17 cellular contexts compared by ENCODE assay signal in the genomic region with DNA sequence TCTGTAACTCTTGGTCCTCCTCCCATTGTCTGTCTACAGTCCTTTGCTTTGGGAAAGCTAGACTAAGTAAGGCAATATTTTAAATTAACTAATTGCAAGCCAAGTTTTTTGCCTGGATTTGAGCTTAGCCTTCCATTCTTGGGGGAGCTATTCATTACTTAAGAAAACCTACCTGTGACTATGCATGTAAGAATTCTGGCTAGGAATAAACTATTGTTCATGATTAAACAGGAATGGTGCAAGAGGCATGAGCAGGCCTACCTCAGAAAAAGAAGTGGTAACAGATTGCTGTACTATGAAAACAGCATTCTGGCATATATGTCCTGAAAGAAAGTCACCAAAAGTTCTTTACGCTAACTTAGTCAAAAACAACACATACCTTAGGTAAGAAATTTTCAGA.
DNase-seq lines count a peak whose midpoint lies in the region; ATAC-seq and TF ChIP-seq lines count a peak whose summit lies in the region.
"Had no signal": no experiment of that assay in that cellular context is flagged by ENCODE, and none has a peak within 500 bp of the region (broad histone marks: within the 10 kb centered on the region; RNA-seq: fewer than 3 reads in every experiment).

No MANE protein-coding gene starts in this region.

- POLR2A ChIA-PET in T-cell (lab: Charles Lee): no interaction called here

- in situ Hi-C loops in GM13976 (cut with MboI; ENCODE audit: low sequenced_read_pairs, unreplicated experiment): no loop called here

- H3K4me1 Mint-ChIP-seq in T-cell: no peaks in the 10 kb centered on the region
- H3K4me1 Mint-ChIP-seq: CD4-positive, CD25-positive, alpha-beta regulatory T cell had no signal

- ATAC-seq in foreskin keratinocyte: peak; percentile 28
- no peak for ATAC-seq in T-cell (replicated peaks in 1 of 4)
- ATAC-seq: K562 had no signal

- no peak overlapping the region for H3K4me3 Mint-ChIP-seq in T-cell
- H3K4me3 Mint-ChIP-seq: CD4-positive, CD25-positive, alpha-beta regulatory T cell had no signal

- DNase-seq in amniotic epithelial cell (ENCODE audit: low read depth) (peak; percentile 45), epithelial cell of proximal tubule (ENCODE audit: low read depth) (peak; percentile 60), foreskin keratinocyte (peak in 1 of 2 donors; percentile 61), COLO668 (lab: John Stamatoyannopoulos, UW; ENCODE audit: unreplicated experiment) (no peak), activated T-cell treated with anti-CD3 and anti-CD28 coated beads for 4 hours (no peak), T-cell (no peak), GM13976 (ENCODE audit: low spot score) (no peak)
- DNase-seq: ACHN; BE2C; C1 segment of cervical spinal cord; CD4-positive, CD25-positive, alpha-beta regulatory T cell; DMS153; DMS79; GF-D8; IMR-90 had no signal

- no peaks in the 10 kb centered on the region for H3K27me3 Mint-ChIP-seq in T-cell
- H3K27me3 Mint-ChIP-seq: CD4-positive, CD25-positive, alpha-beta regulatory T cell had no signal

- H3K9me3 Mint-ChIP-seq in T-cell: no peaks in the 10 kb centered on the region

- H3K27me3 ChIP-seq in foreskin keratinocyte: no peaks in the 10 kb centered on the region
- H3K27me3 ChIP-seq: BE2C had no signal

- H3K27ac ChIP-seq in foreskin keratinocyte: no peak overlapping the region

- H3K27ac Mint-ChIP-seq in T-cell: no peak overlapping the region
- H3K27ac Mint-ChIP-seq: CD4-positive, CD25-positive, alpha-beta regulatory T cell had no signal

- no peak overlapping the region for H3K4me3 ChIP-seq in epithelial cell of proximal tubule (ENCODE audit: low read depth, low read length)
- H3K4me3 ChIP-seq: HAP-1, K562 had no signal

- peaks cover 3% of the 10 kb centered on the region for H3K4me1 ChIP-seq in foreskin keratinocyte
- H3K4me1 ChIP-seq: BE2C, HAP-1 had no signal

- CTCF ChIA-PET in T-cell (lab: Charles Lee): no interaction called here

- no peaks in the 10 kb centered on the region for H3K36me3 Mint-ChIP-seq in T-cell
- H3K36me3 Mint-ChIP-seq: CD4-positive, CD25-positive, alpha-beta regulatory T cell had no signal

- TF ChIP-seq CTCF in epithelial cell of proximal tubule (conservative IDR thresholded peaks at IDR 0.05; ENCODE audit: low read depth, low read length) (no peak), foreskin keratinocyte (conservative IDR thresholded peaks at IDR 0.05) (no peak), GM13976 (IDR thresholded peaks at IDR 0.05; ENCODE audit: borderline replicate concordance, control extremely low read depth, extremely low read depth, insufficient read depth, missing control alignments) (no peak)

Comparison
In these comparisons a context has a peak if more than half of its experiments do, and no peak if none do; other contexts are left out.
1. DNase-seq: peak in amniotic epithelial cell (single experiment) and epithelial cell of proximal tubule (single experiment); none in COLO668 (single experiment), activated T-cell treated with anti-CD3 and anti-CD28 coated beads for 4 hours (single experiment), T-cell (0 of 34) and GM13976 (single experiment).